Comparison of ENCODE assay signal across 1 cellular context in the genomic region with DNA sequence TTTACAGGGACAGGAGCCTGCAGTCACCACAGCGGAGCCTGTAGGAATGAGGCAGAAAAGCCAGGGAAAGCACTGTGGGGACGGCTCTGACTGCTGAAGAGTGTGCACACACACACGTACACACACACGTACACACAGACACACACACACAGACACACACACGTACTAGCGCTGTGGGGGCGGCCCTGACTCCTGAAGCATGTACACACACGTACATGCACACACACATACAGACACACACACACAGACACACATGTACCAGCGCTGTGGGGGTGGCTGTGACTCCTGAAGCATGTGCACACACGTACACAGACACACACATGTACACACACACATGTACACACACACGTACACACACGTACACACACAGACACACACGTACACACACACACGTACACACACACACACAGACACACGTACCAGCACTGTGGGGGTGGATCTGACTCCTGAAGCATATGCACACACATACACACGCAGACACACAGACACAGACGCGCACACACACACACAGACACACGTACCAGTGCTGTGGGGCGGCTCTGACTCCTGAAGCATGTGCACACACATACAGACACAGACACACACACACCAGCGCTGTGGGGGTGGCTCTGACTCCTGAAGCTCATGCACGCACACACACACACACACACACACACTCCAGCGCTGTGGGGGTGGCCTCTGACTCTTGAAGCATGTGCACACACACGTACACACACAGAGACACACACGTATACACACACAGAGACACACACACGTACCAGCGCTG.
TF ChIP-seq lines count a peak whose summit lies in the region.

No MANE protein-coding gene starts in this region.

TF ChIP-seq in H1, 55 proteins besides CTCF, POLR2A, EP300 and RAD21 (continued from another document):
- TF ChIP-seq BCL11A (IDR thresholded peaks at IDR 0.05; ENCODE audit: low read depth in 2 of 2, low read length in 2 of 2), result no peak
- no peak for TF ChIP-seq ZNF274 (IDR thresholded peaks at IDR 0.05; ENCODE audit: borderline replicate concordance, extremely low read depth, low read length)
- TF ChIP-seq SIRT6 (IDR thresholded peaks at IDR 0.05; ENCODE audit: low read length), result no peak
